16 cellular contexts compared by ENCODE assay signal in the genomic region with DNA sequence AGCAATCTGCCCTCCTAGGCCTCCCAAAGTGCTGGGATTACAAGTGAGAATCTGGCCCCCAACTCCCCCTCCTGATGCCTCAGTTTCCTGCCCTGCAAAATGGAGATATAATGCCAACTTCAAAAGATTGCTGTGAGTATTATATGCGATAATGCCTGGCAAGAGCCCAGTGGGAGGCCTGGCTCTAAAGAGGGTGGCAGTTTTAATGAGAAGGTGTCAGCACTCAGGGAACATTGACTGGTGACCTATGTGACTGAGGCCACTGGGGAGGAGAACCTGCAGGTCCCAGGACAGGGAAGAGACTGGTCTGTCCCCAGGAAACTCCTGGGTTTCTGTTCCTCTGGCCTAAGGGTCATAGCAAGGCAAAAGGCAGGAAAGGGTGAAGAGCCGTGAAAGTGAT. TPM values are rescaled to one million over a fixed set of nuclear protein-coding genes. Genes with fewer than 3 reads are reported as not detected.
A peak's percentile ranks its signal among the peaks of the same experiment; 100 is the strongest.
DNase-seq lines count a peak whose midpoint lies in the region; ATAC-seq, FAIRE-seq and TF ChIP-seq lines count a peak whose summit lies in the region.
"Had no signal": no experiment of that assay in that cellular context is flagged by ENCODE, and none has a peak within 500 bp of the region (broad histone marks: within the 10 kb centered on the region; RNA-seq: fewer than 3 reads in every experiment).

No MANE protein-coding gene starts in this region.

- in situ Hi-C loops in GM23248 (cut with MboI), result no loop called here
- in situ Hi-C loops in HepG2 (cut with HindIII; ENCODE audit: extremely low pct_ligation_motif_present, low pct_unique_long_range_greater_than_20kb), result no loop called here

- BruUV-seq in HepG2 (replicated peaks; lab: Mats Ljungman, UMichigan), result no TSS peak

- POLR2A ChIA-PET in HepG2 (lab: Yijun Ruan, JAX), result no interaction called here

- no peak for ATAC-seq in HepG2
- no peak for ATAC-seq in GM21367 (IDR thresholded peaks at IDR 0.05; ENCODE audit: unreplicated experiment)
- ATAC-seq in GM19395 (IDR thresholded peaks at IDR 0.05; ENCODE audit: unreplicated experiment), result no peak

- H3K9ac ChIP-seq in GM23248, result peak overlapping the region; percentile 80
- peak overlapping the region in 1 of 2 donors; percentile 81 for H3K9ac ChIP-seq in mucosa of rectum (ENCODE audit: low read depth in 1 of 2, low read length in 2 of 2)
- H3K9ac ChIP-seq in subcutaneous abdominal adipose tissue (ENCODE audit: low read length in 5 of 5), result peak overlapping the region in 3 of 5 donors; percentile 14 to 56 (median 44)
- no peak overlapping the region for H3K9ac ChIP-seq in HepG2 (ENCODE audit: insufficient read depth, low read depth, low read length)

- CTCF ChIA-PET in HepG2 (lab: Yijun Ruan, JAX; ENCODE audit: low intra/inter-chr PET ratio, low total read pairs), result no interaction called here

- peaks cover 76% of the 10 kb centered on the region for H3F3A ChIP-seq in GM23248 (ENCODE audit: insufficient read depth)

- H3K4me3 ChIP-seq in GM23248 (no peak overlapping the region), coronary artery (no peak overlapping the region), mucosa of rectum (ENCODE audit: low read length in 2 of 2) (no peak overlapping the region), subcutaneous abdominal adipose tissue (ENCODE audit: low read depth in 1 of 5, low read length in 5 of 5) (no peak overlapping the region), HepG2 (replicated peaks in 1 of 3; ENCODE audit: insufficient read depth in 1 of 3, low read depth in 2 of 3, low read length in 3 of 3) (no peak overlapping the region)

- H2AFZ ChIP-seq in GM23248 (no peak overlapping the region), HepG2 (ENCODE audit: low read length) (no peak overlapping the region)

- no peak for FAIRE-seq in HepG2 (lab: Jason Lieb, UNC)

- TF ChIP-seq CTCF in coronary artery (IDR thresholded peaks at IDR 0.05) (no peak), HepG2 (CRISPR knock-in tag; IDR thresholded peaks at IDR 0.05) (no peak)

- intact Hi-C loops in HepG2 (cut with micrococcal nuclease; ENCODE audit: unreplicated experiment), result no loop called here

- H3K79me2 ChIP-seq in GM23248 (ENCODE audit: insufficient read depth) (peaks cover 93% of the 10 kb centered on the region), HepG2 (ENCODE audit: insufficient read depth, low read length) (peaks cover 18% of the 10 kb centered on the region)

- no peaks in the 10 kb centered on the region for H4K20me1 ChIP-seq in GM23248 (ENCODE audit: insufficient read depth)
- no peaks in the 10 kb centered on the region for H4K20me1 ChIP-seq in HepG2 (ENCODE audit: insufficient read depth, low read length)

- TF ChIP-seq EP300 in HepG2 (IDR thresholded peaks at IDR 0.05; ENCODE audit: low read depth in 2 of 2, low read length in 2 of 2) (no peak), HepG2 (CRISPR knock-in tag; IDR thresholded peaks at IDR 0.05; ENCODE audit: borderline replicate concordance) (no peak)

- H3K27me3 ChIP-seq in GM23248 (replicated peaks; ENCODE audit: insufficient read depth) (no peaks in the 10 kb centered on the region), mucosa of rectum (ENCODE audit: control insufficient read depth in 2 of 2, insufficient read depth in 2 of 2, low read length in 2 of 2) (no peaks in the 10 kb centered on the region), subcutaneous abdominal adipose tissue (ENCODE audit: control insufficient read depth in 5 of 5, insufficient read depth in 4 of 5, low read length in 5 of 5) (no peaks in the 10 kb centered on the region), HepG2 (ENCODE audit: control insufficient read depth in 1 of 2, insufficient read depth in 2 of 2, low read length in 2 of 2) (no peaks in the 10 kb centered on the region)

- H3K4me1 ChIP-seq in GM23248 (ENCODE audit: insufficient read depth) (peaks cover 67% of the 10 kb centered on the region), mucosa of rectum (ENCODE audit: control insufficient read depth in 2 of 2, insufficient read depth in 2 of 2, low read length in 2 of 2) (peaks cover 42 to 66% of the 10 kb centered on the region in 2 donors), subcutaneous abdominal adipose tissue (ENCODE audit: control insufficient read depth in 5 of 5, insufficient read depth in 5 of 5, low read length in 5 of 5) (peaks cover 45 to 98% (median 86%) of the 10 kb centered on the region in 5 donors), HepG2 (ENCODE audit: insufficient read depth, low read length) (peaks cover 89% of the 10 kb centered on the region)

- no peak for TF ChIP-seq RAD21 in HepG2 (CRISPR knock-in tag; IDR thresholded peaks at IDR 0.05)

- 69 to 73% methylated on average over 2 of the region's 2 CpGs for WGBS in GM23248 (ENCODE audit: low coverage in 1 of 2, low lambda C conversion rate in 2 of 2, missing lambda C conversion rate in 2 of 2), 2 experiments
- 92% methylated on average over 2 of the region's 2 CpGs for WGBS in HepG2 (ENCODE audit: low lambda C conversion rate)

- H3K9me3 ChIP-seq in GM23248 (ENCODE audit: low read depth), result no peaks in the 10 kb centered on the region
- no peaks in the 10 kb centered on the region for H3K9me3 ChIP-seq in mucosa of rectum (ENCODE audit: control insufficient read depth in 2 of 2, low read length in 2 of 2)
- no peaks in the 10 kb centered on the region for H3K9me3 ChIP-seq in subcutaneous abdominal adipose tissue (ENCODE audit: control insufficient read depth in 5 of 5, low read length in 5 of 5)
- H3K9me3 ChIP-seq in HepG2 (ENCODE audit: low read length), result no peaks in the 10 kb centered on the region

- DNase-seq in GM23248, result no peak
- DNase-seq in coronary artery (ENCODE audit: low spot score), result no peak
- no peak for DNase-seq in HepG2 (ENCODE audit: low spot score)
- DNase-seq in COR-L47 (lab: John Stamatoyannopoulos, UW), result no peak
- DNase-seq: activated naive CD8-positive, alpha-beta T cell treated with anti-CD3 and anti-CD28 coated beads, Interleukin-2, amount 10 ng/mL, durations not matched to agents 7 days and 5 days; DMS 273 treated with DMSO at 0.1 percent for 48 hours; GOT3; NCI-H1417 had no signal

- H3K4me2 ChIP-seq in GM23248 (ENCODE audit: unreplicated experiment), result peak overlapping the region; percentile 65
- no peak overlapping the region for H3K4me2 ChIP-seq in HepG2 (ENCODE audit: low read depth, low read length)

- H3K36me3 ChIP-seq in GM23248 (ENCODE audit: low read depth) (no peaks in the 10 kb centered on the region; the same call in 1 of the 2 replicates), mucosa of rectum (ENCODE audit: control insufficient read depth in 2 of 2, insufficient read depth in 2 of 2, low read length in 2 of 2) (peaks cover 0 to 2% of the 10 kb centered on the region in 2 donors), subcutaneous abdominal adipose tissue (ENCODE audit: control insufficient read depth in 5 of 5, insufficient read depth in 5 of 5, low read length in 5 of 5) (peaks cover 0 to 39% (median 5%) of the 10 kb centered on the region in 5 donors), HepG2 (replicated peaks in 1 of 2; ENCODE audit: control insufficient read depth in 1 of 2, insufficient read depth in 2 of 2, low read length in 2 of 2) (no peaks in the 10 kb centered on the region; a peak in 1 of 5 replicates)

- TF ChIP-seq POLR2A in HepG2 (IDR thresholded peaks at IDR 0.05; ENCODE audit: insufficient read depth in 1 of 2, low read depth in 2 of 2, low read length in 2 of 2), result no peak

- H3K9me2 ChIP-seq in GM23248 (ENCODE audit: insufficient read depth), result no peaks in the 10 kb centered on the region

- H3K27ac ChIP-seq in GM23248 (peak overlapping the region; percentile 98), coronary artery (peak overlapping the region; percentile 96 to 100), mucosa of rectum (ENCODE audit: low read depth in 2 of 2, low read length in 2 of 2) (peak overlapping the region; percentile 92 to 98), subcutaneous abdominal adipose tissue (ENCODE audit: low read depth, low read length) (peak overlapping the region; percentile 95), HepG2 (ENCODE audit: extremely low read length, insufficient read depth, low read length) (no peak overlapping the region)

RNA-seq across cellular contexts. Expression of a gene that starts 11.0 kb away (rescaled TPM):
- total RNA-seq in GM23248 (2014; rRNA removed; shearing (Covaris generic)), result 407 and 458 TPM in 2 replicates
- polyA plus RNA-seq in GM23248 (2016; fragmentation: Nextera tagmentation; extraction: Ambion mirVana) (123 and 126 TPM in 2 replicates), HepG2 (2011; rRNA removed) (10.3 and 13.1 TPM in 2 replicates)
- total RNA-seq in HepG2 (2016; rRNA removed; fragmentation: Illumina TruSeq; extraction: Trizol), result 5.6 and 9.1 TPM in 2 replicates
- total RNA-seq in HepG2 (2016; cell fraction: cytosol; rRNA removed; fragmentation: Illumina TruSeq; extraction: Trizol; ENCODE audit: low read depth), result 4.1 and 4.6 TPM in 2 replicates
- 4.7 and 8.9 TPM in 2 replicates for total RNA-seq in HepG2 (2016; cell fraction: insoluble cytoplasmic fraction; rRNA removed; fragmentation: Illumina TruSeq; extraction: Trizol)
- 5.4 and 5.7 TPM in 2 replicates for total RNA-seq in HepG2 (2016; cell fraction: membrane; rRNA removed; fragmentation: Illumina TruSeq; extraction: Trizol)
- total RNA-seq in HepG2 (2016; cell fraction: nucleus; rRNA removed; fragmentation: Illumina TruSeq; extraction: Trizol), result 28.3 and 31.6 TPM in 2 replicates
- 3.8 and 6.6 TPM in 2 replicates for polyA plus RNA-seq in HepG2 (2011; cell fraction: cytosol; rRNA removed)
- 128 and 235 TPM in 2 replicates for polyA plus RNA-seq in HepG2 (2011; cell fraction: nucleus; rRNA removed)
- 17.9 and 25.0 TPM in 2 replicates for polyA plus RNA-seq in HepG2 (2012)
- 1.9 TPM in 2 replicates for polyA plus RNA-seq in HepG2 (2016; cell fraction: cytosol; fragmentation: Illumina TruSeq; extraction: Trizol; ENCODE audit: low read depth)
- 7.0 and 9.8 TPM in 2 replicates for polyA plus RNA-seq in HepG2 (2016; cell fraction: insoluble cytoplasmic fraction; fragmentation: Illumina TruSeq; extraction: Trizol; ENCODE audit: low read depth)
- 2.8 TPM in 2 replicates for polyA plus RNA-seq in HepG2 (2016; cell fraction: membrane; fragmentation: Illumina TruSeq; extraction: Trizol; ENCODE audit: low read depth)
- 78.2 and 78.5 TPM in 2 replicates for polyA plus RNA-seq in HepG2 (2016; cell fraction: nucleus; fragmentation: Illumina TruSeq; extraction: Trizol; ENCODE audit: insufficient read depth, low read depth)
- 24.8 and 26.5 TPM in 2 replicates for polyA minus RNA-seq in HepG2 (2011; rRNA and poly(A)+ RNA removed; ENCODE audit: low replicate concordance)
- 17.5 and 18.6 TPM in 2 replicates for polyA minus RNA-seq in HepG2 (2011; cell fraction: cytosol; rRNA and poly(A)+ RNA removed)
- 39.8 and 42.6 TPM in 2 replicates for polyA minus RNA-seq in HepG2 (2011; cell fraction: nucleus; rRNA and poly(A)+ RNA removed)

RNA-seq across cellular contexts. Expression of a gene that starts 50.8 kb away (rescaled TPM):
- not detected in 2 replicates for total RNA-seq in GM23248 (2014; rRNA removed; shearing (Covaris generic))
- polyA plus RNA-seq in GM23248 (2016; fragmentation: Nextera tagmentation; extraction: Ambion mirVana), result not detected in 2 replicates
- total RNA-seq in HepG2 (2016; rRNA removed; fragmentation: Illumina TruSeq; extraction: Trizol), result not detected in 2 replicates
- not detected in 2 replicates for total RNA-seq in HepG2 (2016; cell fraction: cytosol; rRNA removed; fragmentation: Illumina TruSeq; extraction: Trizol; ENCODE audit: low read depth)
- not detected in 2 replicates for total RNA-seq in HepG2 (2016; cell fraction: insoluble cytoplasmic fraction; rRNA removed; fragmentation: Illumina TruSeq; extraction: Trizol)
- total RNA-seq in HepG2 (2016; cell fraction: membrane; rRNA removed; fragmentation: Illumina TruSeq; extraction: Trizol), result not detected in 2 replicates
- total RNA-seq in HepG2 (2016; cell fraction: nucleus; rRNA removed; fragmentation: Illumina TruSeq; extraction: Trizol), result not detected in 2 replicates
- 0.34 TPM in 1 of 2 replicates, not detected in the other for polyA plus RNA-seq in HepG2 (2011; rRNA removed)
- 0.06 TPM in 1 of 2 replicates, not detected in the other for polyA plus RNA-seq in HepG2 (2011; cell fraction: cytosol; rRNA removed)
- polyA plus RNA-seq in HepG2 (2011; cell fraction: nucleus; rRNA removed), result 0.21 TPM in 1 of 2 replicates, not detected in the other
- polyA plus RNA-seq in HepG2 (2012), result 0.24 TPM in 1 of 2 replicates, not detected in the other
- not detected in 2 replicates for polyA plus RNA-seq in HepG2 (2016; cell fraction: cytosol; fragmentation: Illumina TruSeq; extraction: Trizol; ENCODE audit: low read depth)
- polyA plus RNA-seq in HepG2 (2016; cell fraction: insoluble cytoplasmic fraction; fragmentation: Illumina TruSeq; extraction: Trizol; ENCODE audit: low read depth), result not detected in 2 replicates
- polyA plus RNA-seq in HepG2 (2016; cell fraction: membrane; fragmentation: Illumina TruSeq; extraction: Trizol; ENCODE audit: low read depth), result not detected in 2 replicates
- not detected in 2 replicates for polyA plus RNA-seq in HepG2 (2016; cell fraction: nucleus; fragmentation: Illumina TruSeq; extraction: Trizol; ENCODE audit: insufficient read depth, low read depth)
- polyA minus RNA-seq in HepG2 (2011; rRNA and poly(A)+ RNA removed; ENCODE audit: low replicate concordance), result 0.20 TPM in 1 of 2 replicates, not detected in the other
- not detected in 2 replicates for polyA minus RNA-seq in HepG2 (2011; cell fraction: cytosol; rRNA and poly(A)+ RNA removed)
- 0.52 and 1.2 TPM in 2 replicates for polyA minus RNA-seq in HepG2 (2011; cell fraction: nucleus; rRNA and poly(A)+ RNA removed)
- total RNA-seq: activated naive CD8-positive, alpha-beta T cell treated with anti-CD3 and anti-CD28 coated beads, Interleukin-2, amount 10 ng/mL, durations not matched to agents 7 days and 5 days; mononuclear cell; OCI-LY7; renal cortical epithelial cell had no signal
- polyA plus RNA-seq: IgD-negative memory B cell had no signal

Comparison
In these comparisons a context has a peak if more than half of its experiments do, and no peak if none do; other contexts are left out.
1. RNA of a gene that starts 11.0 kb away (total RNA-seq): 407 to 458 TPM in GM23248; 4.1 to 31.6 TPM in HepG2; every median in the first group is over 10 times any median in the second.